Comparison of ENCODE assay signal across 8 cellular contexts in genomic region chr14:67619446-67620216, GRCh38. TPM values are rescaled to one million over a fixed set of nuclear protein-coding genes. Genes with fewer than 3 reads are reported as not detected.
A peak's percentile ranks its signal among the peaks of the same experiment; 100 is the strongest.
DNase-seq lines count a peak whose midpoint lies in the region; ATAC-seq and TF ChIP-seq lines count a peak whose summit lies in the region.

ARG2 (plus strand) TSS chr14:67619920; CDS start chr14:67619978, 58 bp downstream.

- peaks cover 10% of the 10 kb centered on the region for H3K27me3 Mint-ChIP-seq in activated T-cell treated with anti-CD3 and anti-CD28 coated beads, Interleukin-2, amount 50 U/mL, for 72 hours (ENCODE audit: low read depth)

- H3K9me3 ChIP-seq in esophagus squamous epithelium = no peaks in the 10 kb centered on the region

- intact Hi-C loops in esophagus squamous epithelium (cut with DNase I) = loop anchor here (10.0 kb wide), 2 partner anchors 45 to 85 kb away; partner anchors contain the start of gene RDH12

- peak in 2 of 4 donors; percentile 56 to 89 for TF ChIP-seq POLR2A in esophagus squamous epithelium (IDR thresholded peaks at IDR 0.05)

- 0 to 2% methylated on average over 1 to 17 of the region's 62 CpGs for WGBS in esophagus squamous epithelium, 2 donors

- TF ChIP-seq CTCF in esophagus squamous epithelium (IDR thresholded peaks at IDR 0.05) = peak in 1 of 6 experiments; percentile 6

- peak within 1 kb of the TSS; percentile 77 to 88 (median 84) for H3K27ac ChIP-seq in esophagus squamous epithelium

- H3K36me3 Mint-ChIP-seq in activated T-cell treated with anti-CD3 and anti-CD28 coated beads, Interleukin-2, amount 50 U/mL, for 72 hours (ENCODE audit: insufficient read depth in 2 of 2) = no peaks in the 10 kb centered on the region

- peak; percentile 94 for ATAC-seq in GM21723 (IDR thresholded peaks at IDR 0.05; ENCODE audit: unreplicated experiment)
- ATAC-seq in activated T-cell treated with anti-CD3 and anti-CD28 coated beads, Interleukin-2, amount 50 U/mL, for 72 hours (replicated peaks in 1 of 2) = peak; percentile 89 to 92

- in situ Hi-C loops in KBM-7 (cut with MboI; ENCODE audit: low pct_unique_long_range_greater_than_20kb, low sequenced_read_pairs) = no loop called here

- H3K4me3 Mint-ChIP-seq in activated T-cell treated with anti-CD3 and anti-CD28 coated beads, Interleukin-2, amount 50 U/mL, for 72 hours = peak within 1 kb of the TSS; percentile 90 to 93

- H3K9me3 Mint-ChIP-seq in activated T-cell treated with anti-CD3 and anti-CD28 coated beads, Interleukin-2, amount 50 U/mL, for 72 hours = no peaks in the 10 kb centered on the region

- H3K27ac Mint-ChIP-seq in activated T-cell treated with anti-CD3 and anti-CD28 coated beads, Interleukin-2, amount 50 U/mL, for 72 hours = peak within 1 kb of the TSS; percentile 88

- no peaks in the 10 kb centered on the region for H3K36me3 ChIP-seq in esophagus squamous epithelium

- DNase-seq in DMS53 (lab: John Stamatoyannopoulos, UW) (peak; percentile 99), KBM-7 (peak; percentile 91), esophagus squamous epithelium (lab: John Stamatoyannopoulos, UW) (peak; percentile 83), myocyte (ENCODE audit: low read depth) (peak; percentile 90)
- peak; percentile 98 to 99 for DNase-seq in activated T-cell treated with anti-CD3 and anti-CD28 coated beads, Interleukin-2, amount 50 U/mL, for 72 hours
- DNase-seq in stimulated activated CD8-positive, alpha-beta memory T cell treated with anti-CD3 and anti-CD28 coated beads, Interleukin-7, amount 100 ng/mL, for 48 hours (ENCODE audit: extremely low read depth in 1 of 2, low read depth in 1 of 2) = peak; percentile 91 to 97

- H3K4me1 ChIP-seq in esophagus squamous epithelium = peaks cover 0 to 41% (median 25%) of the 10 kb centered on the region in 3 donors

- peaks cover 41% of the 10 kb centered on the region for H3K4me1 Mint-ChIP-seq in activated T-cell treated with anti-CD3 and anti-CD28 coated beads, Interleukin-2, amount 50 U/mL, for 72 hours (ENCODE audit: low read depth)

- H3K4me3 ChIP-seq in esophagus squamous epithelium = peak within 1 kb of the TSS; percentile 50 to 88 (median 63)

- H3K27me3 ChIP-seq in esophagus squamous epithelium = no peaks in the 10 kb centered on the region

TF ChIP-seq in PFSK-1, 5 proteins besides CTCF, POLR2A, EP300 and RAD21:
- TF ChIP-seq FOXP2 (optimal IDR thresholded peaks at IDR 0.05; ENCODE audit: borderline replicate concordance, extremely low read depth, extremely low read length, insufficient read depth) (peak; percentile 79), POLR2AphosphoS5 (IDR thresholded peaks at IDR 0.05; ENCODE audit: low read depth, low read length) (no peak)
TF ChIP-seq in PFSK-1: peak in this region for 1.

RNA-seq across cellular contexts. Expression of gene ARG2, which starts in this region (rescaled TPM):
- polyA plus RNA-seq in PFSK-1 (2012; ENCODE audit: insufficient read length, low read depth) = 27.9 TPM
- 10 to 100 TPM in 1 of 2 donors, 1 to 10 TPM in 1; 8.5 to 12.1 TPM for total RNA-seq in activated T-cell treated with anti-CD3 and anti-CD28 coated beads, Interleukin-2, amount 50 U/mL, for 72 hours
- 10 to 100 TPM in 3 of 4 donors, 1 to 10 TPM in 1; 7.1 to 50.6 (median 17.7) TPM for total RNA-seq in esophagus squamous epithelium
- total RNA-seq in myocyte = 0.88 and 3.8 TPM in 2 replicates
- 0.54 TPM for polyA plus RNA-seq in myocyte (2012)

Comparison
In these comparisons a context has a peak if more than half of its experiments do, and no peak if none do; other contexts are left out.
1. Peak in every context shown above with its lines: DNase-seq, ATAC-seq, H3K4me3 ChIP-seq and H3K27ac ChIP-seq.